ENCODE assay signal across 9 cellular contexts in the genomic region with DNA sequence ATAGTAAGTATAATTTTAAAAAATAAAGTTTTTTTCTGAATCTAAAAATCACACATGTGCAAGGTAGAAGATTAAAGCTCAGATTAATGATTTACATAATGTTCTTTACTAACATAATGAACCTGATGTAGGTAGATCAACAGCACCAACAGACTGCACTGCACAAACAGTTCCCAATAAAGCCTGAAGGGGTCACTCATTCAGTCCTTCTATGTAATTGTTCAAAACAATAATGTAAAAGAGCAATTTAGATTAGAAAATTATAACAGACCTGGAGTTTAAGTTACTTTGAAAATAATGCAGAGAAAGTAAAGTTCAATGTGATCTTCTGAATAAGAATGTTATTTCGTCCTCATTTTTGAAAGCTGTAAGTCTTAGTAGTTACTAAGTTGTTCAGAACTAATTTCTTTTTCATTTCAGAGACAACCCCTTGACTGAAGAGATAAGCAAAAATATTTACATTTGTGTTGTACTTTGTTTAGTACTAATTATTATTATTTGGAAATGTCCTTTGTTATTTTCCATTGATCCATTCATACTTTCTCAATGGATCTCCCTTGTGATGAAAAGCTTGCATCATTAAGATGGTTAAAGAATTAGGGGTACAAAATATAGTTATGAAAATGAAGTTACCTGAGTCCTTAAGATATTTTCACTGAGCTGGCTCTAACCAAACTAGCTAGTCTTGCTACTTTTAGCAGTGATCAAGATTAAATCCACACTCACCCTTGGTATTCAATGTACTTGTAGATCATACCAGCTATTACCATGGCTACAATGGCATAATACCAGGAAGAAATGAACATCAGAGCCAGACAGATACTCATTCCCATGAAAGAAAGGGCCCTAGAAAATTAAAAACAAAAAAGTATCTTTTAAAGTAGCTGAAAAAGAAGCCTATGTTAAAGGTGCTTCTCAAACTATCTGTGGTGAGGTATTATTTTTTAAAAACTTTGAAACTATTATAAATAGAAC. TPM values are rescaled to one million over a fixed set of nuclear protein-coding genes. Genes with fewer than 3 reads are reported as not detected.
DNase-seq lines count a peak whose midpoint lies in the region; ATAC-seq and TF ChIP-seq lines count a peak whose summit lies in the region.
"Had no signal": no experiment of that assay in that cellular context is flagged by ENCODE, and none has a peak within 500 bp of the region (broad histone marks: within the 10 kb centered on the region; RNA-seq: fewer than 3 reads in every experiment).

No MANE protein-coding gene starts in this region.

- H3K4me1 Mint-ChIP-seq in activated CD8-positive, alpha-beta memory T cell treated with anti-CD3 and anti-CD28 coated beads, Interleukin-2, amount 10 ng/mL, durations not matched to agents 7 days and 5 days = peaks cover 30% of the 10 kb centered on the region
- no peaks in the 10 kb centered on the region for H3K4me1 Mint-ChIP-seq in memory B cell

- DNase-seq in activated CD8-positive, alpha-beta memory T cell treated with anti-CD3 and anti-CD28 coated beads, Interleukin-2, amount 10 ng/mL, durations not matched to agents 7 days and 5 days = peak; percentile 56
- no peak for DNase-seq in activated CD8-positive, alpha-beta memory T cell treated with anti-CD3 and anti-CD28 coated beads for 24 hours
- DNase-seq in HFF-Myc (ENCODE audit: extremely low read depth, low read depth) (no peak), RWPE2 (ENCODE audit: low spot score) (no peak), colonic mucosa (peak; percentile 26), memory B cell (ENCODE audit: low spot score in 2 of 2) (peak in 1 of 2 donors; percentile 47), ureter (ENCODE audit: low spot score) (no peak), islet precursor cell (no peak)

- peaks cover 29% of the 10 kb centered on the region for H3K36me3 Mint-ChIP-seq in activated CD8-positive, alpha-beta memory T cell treated with anti-CD3 and anti-CD28 coated beads, Interleukin-2, amount 10 ng/mL, durations not matched to agents 7 days and 5 days
- H3K36me3 Mint-ChIP-seq in memory B cell = peaks cover 29% of the 10 kb centered on the region

- peak; percentile 57 for TF ChIP-seq CTCF in HFF-Myc (IDR thresholded peaks at IDR 0.05; ENCODE audit: low read depth, low read length, missing control alignments)
- peak; percentile 83 for TF ChIP-seq CTCF in RWPE2 (IDR thresholded peaks at IDR 0.05; ENCODE audit: poor library complexity, severe bottlenecking)
- TF ChIP-seq CTCF in colonic mucosa (IDR thresholded peaks at IDR 0.05) = peak; percentile 86

- no peak overlapping the region for H3K4me3 ChIP-seq in HFF-Myc (replicated peaks; ENCODE audit: low read depth, low read length)
- H3K4me3 ChIP-seq in RWPE2 (ENCODE audit: severe bottlenecking) = no peak overlapping the region
- H3K4me3 ChIP-seq in colonic mucosa = no peak overlapping the region

- H3K27me3 Mint-ChIP-seq in activated CD8-positive, alpha-beta memory T cell treated with anti-CD3 and anti-CD28 coated beads, Interleukin-2, amount 10 ng/mL, durations not matched to agents 7 days and 5 days = no peaks in the 10 kb centered on the region
- H3K27me3 Mint-ChIP-seq in memory B cell = no peaks in the 10 kb centered on the region
- H3K27me3 Mint-ChIP-seq: dendritic cell treated with granulocyte-macrophage colony-stimulating factor and Interleukin-4, amounts not matched to agents 40 ng/mL and 50 ng/mL, for 4 days had no signal

- peak overlapping the region; percentile 41 for H3K27ac Mint-ChIP-seq in activated CD8-positive, alpha-beta memory T cell treated with anti-CD3 and anti-CD28 coated beads, Interleukin-2, amount 10 ng/mL, durations not matched to agents 7 days and 5 days
- no peak overlapping the region for H3K27ac Mint-ChIP-seq in memory B cell
- H3K27ac Mint-ChIP-seq: dendritic cell treated with granulocyte-macrophage colony-stimulating factor and Interleukin-4, amounts not matched to agents 40 ng/mL and 50 ng/mL, for 4 days had no signal

- H3K27ac ChIP-seq in RWPE2 (ENCODE audit: poor library complexity, severe bottlenecking) = peak overlapping the region; percentile 98
- H3K27ac ChIP-seq in colonic mucosa = no peak overlapping the region

- no peaks in the 10 kb centered on the region for H3K9me3 Mint-ChIP-seq in activated CD8-positive, alpha-beta memory T cell treated with anti-CD3 and anti-CD28 coated beads, Interleukin-2, amount 10 ng/mL, durations not matched to agents 7 days and 5 days (ENCODE audit: low read depth)
- H3K9me3 Mint-ChIP-seq in memory B cell = no peaks in the 10 kb centered on the region
- H3K9me3 Mint-ChIP-seq: dendritic cell treated with granulocyte-macrophage colony-stimulating factor and Interleukin-4, amounts not matched to agents 40 ng/mL and 50 ng/mL, for 4 days had no signal

- no peaks in the 10 kb centered on the region for H3K27me3 ChIP-seq in RWPE2 (ENCODE audit: insufficient read depth, poor library complexity, severe bottlenecking)
- no peaks in the 10 kb centered on the region for H3K27me3 ChIP-seq in colonic mucosa

- H3K4me1 ChIP-seq in RWPE2 (ENCODE audit: insufficient read depth, poor library complexity, severe bottlenecking) = peaks cover 20% of the 10 kb centered on the region
- H3K4me1 ChIP-seq in colonic mucosa = no peaks in the 10 kb centered on the region

- peak; percentile 77 for ATAC-seq in activated CD8-positive, alpha-beta memory T cell treated with anti-CD3 and anti-CD28 coated beads, Interleukin-2, amount 10 ng/mL, durations not matched to agents 7 days and 5 days
- no peak for ATAC-seq in RWPE2 (ENCODE audit: low read depth)
- ATAC-seq in memory B cell (ENCODE audit: low read depth) = peak; percentile 91

- no peak overlapping the region for H3K4me3 Mint-ChIP-seq in activated CD8-positive, alpha-beta memory T cell treated with anti-CD3 and anti-CD28 coated beads, Interleukin-2, amount 10 ng/mL, durations not matched to agents 7 days and 5 days
- no peak overlapping the region for H3K4me3 Mint-ChIP-seq in memory B cell
- H3K4me3 Mint-ChIP-seq: dendritic cell treated with granulocyte-macrophage colony-stimulating factor and Interleukin-4, amounts not matched to agents 40 ng/mL and 50 ng/mL, for 4 days had no signal

- CTCF ChIA-PET in activated CD8-positive, alpha-beta memory T cell treated with anti-CD3 and anti-CD28 coated beads, Interleukin-2, amount 10 ng/mL, durations not matched to agents 7 days and 5 days (lab: Charles Lee) = interaction anchor here (0.6 to 3.2 kb wide), 27 partner anchors 9 to 346 kb away, joined by 3 to 26 read pairs (median 4); a partner anchor contains a TSS

- no peaks in the 10 kb centered on the region for H3K9me3 ChIP-seq in RWPE2 (ENCODE audit: severe bottlenecking)
- H3K9me3 ChIP-seq in colonic mucosa = no peaks in the 10 kb centered on the region

- H3K36me3 ChIP-seq in RWPE2 (ENCODE audit: low read depth) (peaks cover 53% of the 10 kb centered on the region), colonic mucosa (peaks cover 9% of the 10 kb centered on the region)

- no peak overlapping the region for H3K9ac ChIP-seq in colonic mucosa (ENCODE audit: low read depth in 2 of 2, low read length in 2 of 2)

- intact Hi-C loops in colonic mucosa (cut with DNase I) = no loop called here

RNA-seq across cellular contexts. Expression of a gene that starts 16.8 kb away (rescaled TPM):
- 10 to 100 TPM; 89.2 to 97.2 TPM for total RNA-seq in activated CD8-positive, alpha-beta memory T cell treated with anti-CD3 and anti-CD28 coated beads, Interleukin-2, amount 10 ng/mL, durations not matched to agents 7 days and 5 days
- total RNA-seq in colonic mucosa (100 to 1,000 TPM in 1 of 2 donors, 10 to 100 TPM in 1; 83.5 to 115 TPM), ureter (73.8 TPM)

RNA-seq across cellular contexts. Expression of a gene that starts 31.8 kb away (rescaled TPM):
- total RNA-seq in activated CD8-positive, alpha-beta memory T cell treated with anti-CD3 and anti-CD28 coated beads, Interleukin-2, amount 10 ng/mL, durations not matched to agents 7 days and 5 days = 10 to 100 TPM; 41.5 to 56.5 TPM
- total RNA-seq in colonic mucosa (10 to 100 TPM; 37.2 to 43.0 TPM), ureter (63.2 TPM)

Comparison
In these comparisons a context has a peak if more than half of its experiments do, and no peak if none do; other contexts are left out.
1. DNase-seq: peak in activated CD8-positive, alpha-beta memory T cell treated with anti-CD3 and anti-CD28 coated beads, Interleukin-2, amount 10 ng/mL, durations not matched to agents 7 days and 5 days (single experiment) and colonic mucosa (single experiment); none in activated CD8-positive, alpha-beta memory T cell treated with anti-CD3 and anti-CD28 coated beads for 24 hours (single experiment), HFF-Myc (single experiment), RWPE2 (single experiment), ureter (single experiment) and islet precursor cell (single experiment).
2. Peak in every context shown above with its lines, with median percentiles within 50 percentile points of each other: CTCF ChIP-seq.